In genomic region chr15:88700716-88701115, GRCh38 we compare ENCODE assay signal across 18 cellular contexts.
DNase-seq lines count a peak whose midpoint lies in the region; ATAC-seq and TF ChIP-seq lines count a peak whose summit lies in the region.
"Had no signal": no experiment of that assay in that cellular context is flagged by ENCODE, and none has a peak within 500 bp of the region (broad histone marks: within the 10 kb centered on the region; RNA-seq: fewer than 3 reads in every experiment).

No MANE protein-coding gene starts in this region.

- TF ChIP-seq POLR2A in heart left ventricle (IDR thresholded peaks at IDR 0.05), result no peak

- H3K27ac ChIP-seq in heart left ventricle, result no peak overlapping the region
- peak overlapping the region; percentile 36; the same call in 1 of the 2 replicates for H3K27ac ChIP-seq in WERI-Rb-1
- no peak overlapping the region for H3K27ac ChIP-seq in effector memory CD4-positive, alpha-beta T cell (ENCODE audit: insufficient read depth, low read length, poor library complexity, severe bottlenecking)
- H3K27ac ChIP-seq: 22Rv1; A549; BLaER1 treated with 17β-estradiol and CSF1 and Interleukin-3, amounts not matched to agents 10 nM and 100 nM; C4-2B had no signal

- intact Hi-C loops in cardiac septum (cut with DNase I), result no loop called here
- intact Hi-C loops in heart left ventricle (cut with DNase I), result loop anchor here in 1 of 10 donors (10.0 kb wide), 1 partner anchor 76 kb away; the partner anchor contains the start of gene AEN
- intact Hi-C loops in posterior vena cava (cut with DNase I), result no loop called here

- H3K9me3 ChIP-seq in heart left ventricle, result no peaks in the 10 kb centered on the region
- peaks cover 4% of the 10 kb centered on the region for H3K9me3 ChIP-seq in WERI-Rb-1 (ENCODE audit: severe bottlenecking)
- H3K9me3 ChIP-seq in effector memory CD4-positive, alpha-beta T cell (ENCODE audit: control insufficient read depth, low read length), result no peaks in the 10 kb centered on the region
- H3K9me3 ChIP-seq: A549, Caco-2 had no signal

- H3K27me3 ChIP-seq in heart left ventricle (peaks cover 0 to 12% (median 0%) of the 10 kb centered on the region in 9 donors), WERI-Rb-1 (ENCODE audit: insufficient read depth, low read depth, severe bottlenecking) (no peaks in the 10 kb centered on the region)
- H3K27me3 ChIP-seq in effector memory CD4-positive, alpha-beta T cell (replicated peaks; ENCODE audit: control insufficient read depth, insufficient read depth, low read length, poor library complexity, severe bottlenecking), result peaks cover 8% of the 10 kb centered on the region

- H3K36me3 ChIP-seq in heart left ventricle (no peaks in the 10 kb centered on the region), WERI-Rb-1 (no peaks in the 10 kb centered on the region)
- no peaks in the 10 kb centered on the region for H3K36me3 ChIP-seq in effector memory CD4-positive, alpha-beta T cell (ENCODE audit: control insufficient read depth, insufficient read depth, low read length)
- H3K36me3 ChIP-seq: BLaER1 treated with 17β-estradiol and CSF1 and Interleukin-3, amounts not matched to agents 10 nM and 100 nM had no signal

- H3K4me3 ChIP-seq in heart left ventricle (no peak overlapping the region), WERI-Rb-1 (ENCODE audit: low read depth, low read length) (no peak overlapping the region)
- no peak overlapping the region for H3K4me3 ChIP-seq in effector memory CD4-positive, alpha-beta T cell (ENCODE audit: insufficient read depth, low read depth, low read length, poor library complexity, severe bottlenecking)
- H3K4me3 ChIP-seq: A549; BLaER1 treated with 17β-estradiol and CSF1 and Interleukin-3, amounts not matched to agents 10 nM and 100 nM had no signal

- WGBS in heart left ventricle, 4 donors, result 86 to 100% (median 92%) methylated on average over 2 of the region's 2 CpGs

- no peak for ATAC-seq in heart left ventricle
- ATAC-seq: CD8-positive, alpha-beta T cell had no signal

- peak; percentile 39 for DNase-seq in cardiac septum (ENCODE audit: low spot score)
- no peak for DNase-seq in heart left ventricle
- DNase-seq in WERI-Rb-1, result no peak
- DNase-seq in mesenteric fat pad (ENCODE audit: low spot score), result peak; percentile 83
- peak; percentile 71 for DNase-seq in posterior vena cava (ENCODE audit: low spot score)
- no peak for DNase-seq in effector memory CD4-positive, alpha-beta T cell
- DNase-seq in activated T-cell treated with anti-CD3 and anti-CD28 coated beads, Interleukin-2, amount 50 U/mL, for 1 hour, result no peak
- DNase-seq: AML-193; Caco-2; Calu3; CD4-positive, alpha-beta T cell; CD8-positive, alpha-beta T cell; DMS79 treated with DMSO at 0.1 percent for 48 hours; GF-D8 had no signal

- TF ChIP-seq CTCF in heart left ventricle (IDR thresholded peaks at IDR 0.05), result no peak
- no peak for TF ChIP-seq CTCF in WERI-Rb-1 (IDR thresholded peaks at IDR 0.05; ENCODE audit: low read depth, low read length)

- H3K4me1 ChIP-seq in heart left ventricle, result peaks cover 0 to 10% (median 1%) of the 10 kb centered on the region in 12 donors
- H3K4me1 ChIP-seq in effector memory CD4-positive, alpha-beta T cell (ENCODE audit: control insufficient read depth, insufficient read depth, low read length, poor library complexity, severe bottlenecking), result peaks cover 3% of the 10 kb centered on the region
- H3K4me1 ChIP-seq: A549, Caco-2 had no signal

Comparison
In these comparisons a context has a peak if more than half of its experiments do, and no peak if none do; other contexts are left out.
1. DNase-seq: peak in cardiac septum (single experiment), mesenteric fat pad (single experiment) and posterior vena cava (single experiment); none in heart left ventricle (0 of 5), WERI-Rb-1 (single experiment), effector memory CD4-positive, alpha-beta T cell (0 of 3) and activated T-cell treated with anti-CD3 and anti-CD28 coated beads, Interleukin-2, amount 50 U/mL, for 1 hour (single experiment).